11 cellular contexts compared by ENCODE assay signal in the genomic region with DNA sequence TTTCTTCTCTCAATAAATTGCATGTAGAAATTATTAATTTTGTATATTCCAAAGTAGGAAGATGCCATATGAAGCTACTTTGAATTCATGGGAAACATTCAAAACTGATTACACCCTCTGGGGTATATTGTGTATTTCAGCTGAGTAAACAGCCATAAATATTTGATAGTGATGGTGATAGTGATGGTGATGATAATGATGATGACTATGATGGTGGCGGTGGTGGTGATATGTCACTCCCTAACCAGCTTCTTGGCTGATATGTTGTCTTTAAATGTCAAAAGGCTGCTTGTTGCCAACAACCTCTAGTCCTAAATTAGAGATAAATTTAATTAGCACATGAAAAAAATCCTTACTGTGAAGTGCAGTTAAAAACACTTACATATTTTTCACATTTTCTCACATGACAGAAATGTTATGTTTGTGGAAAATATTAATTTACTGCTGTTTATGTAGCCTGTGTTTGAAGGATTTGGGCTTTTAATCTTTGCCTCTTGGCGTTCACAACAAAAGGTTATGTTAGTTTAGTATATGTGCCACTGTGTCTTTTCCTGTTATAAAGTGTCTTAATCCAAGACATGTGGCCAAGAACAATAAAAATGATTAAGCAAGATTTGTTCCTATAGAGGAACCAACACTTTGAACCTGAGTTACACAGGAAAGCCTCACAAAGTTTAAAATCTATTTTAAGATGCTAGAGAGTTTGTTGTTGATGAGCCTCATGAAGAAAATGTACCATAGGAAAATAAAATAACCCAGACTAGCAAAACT.
DNase-seq lines count a peak whose midpoint lies in the region; ATAC-seq, FAIRE-seq and TF ChIP-seq lines count a peak whose summit lies in the region.
"Had no signal": no experiment of that assay in that cellular context is flagged by ENCODE, and none has a peak within 500 bp of the region (broad histone marks: within the 10 kb centered on the region; RNA-seq: fewer than 3 reads in every experiment).

No MANE protein-coding gene starts in this region.

- WGBS in gastroesophageal sphincter (ENCODE audit: low coverage in 1 of 2), 2 donors: 35 to 43% methylated on average over 2 of the region's 2 CpGs
- 55 to 69% methylated on average over 2 of the region's 2 CpGs for WGBS in pancreas, 2 donors

- intact Hi-C loops in pancreas (cut with DNase I): no loop called here

- no peak for TF ChIP-seq EP300 in gastroesophageal sphincter (IDR thresholded peaks at IDR 0.05)

- H3K4me1 ChIP-seq in BLaER1 treated with 17β-estradiol and CSF1 and Interleukin-3, amounts not matched to agents 10 nM and 100 nM: peaks cover 11 to 31% (median 16%) of the 10 kb centered on the region in 10 experiments
- H3K4me1 ChIP-seq in gastroesophageal sphincter: peaks cover 16 to 63% (median 22%) of the 10 kb centered on the region in 3 donors
- peaks cover 0 to 23% (median 6%) of the 10 kb centered on the region in 3 donors for H3K4me1 ChIP-seq in pancreas

- no peak overlapping the region for H3K4me3 ChIP-seq in BLaER1 treated with 17β-estradiol and CSF1 and Interleukin-3, amounts not matched to agents 10 nM and 100 nM
- H3K4me3 ChIP-seq in SK-N-MC (peak overlapping the region; percentile 34), gastroesophageal sphincter (peak overlapping the region in 1 of 2 donors; percentile 31), pancreas (no peak overlapping the region), MG63 (no peak overlapping the region)

- H3K27ac ChIP-seq in BLaER1 treated with 17β-estradiol and CSF1 and Interleukin-3, amounts not matched to agents 10 nM and 100 nM: peak overlapping the region in 9 of 11 experiments; percentile 16 to 65 (median 39); a peak in 16 of 22 replicates
- H3K27ac ChIP-seq in SK-N-MC (peak overlapping the region; percentile 33; the same call in 1 of the 2 replicates), gastroesophageal sphincter (peak overlapping the region; percentile 80 to 97 (median 81)), pancreas (peak overlapping the region in 2 of 4 donors; percentile 1 to 56)

- ATAC-seq in gastroesophageal sphincter (peak; percentile 41), pancreas (no peak)

- H3K36me3 ChIP-seq in BLaER1 treated with 17β-estradiol and CSF1 and Interleukin-3, amounts not matched to agents 10 nM and 100 nM: peaks cover 6 to 62% (median 42%) of the 10 kb centered on the region in 11 experiments; a peak in 21 of 22 replicates
- no peaks in the 10 kb centered on the region; the same call in 1 of the 2 replicates for H3K36me3 ChIP-seq in SK-N-MC (ENCODE audit: insufficient read depth, low read length)
- H3K36me3 ChIP-seq in gastroesophageal sphincter: no peaks in the 10 kb centered on the region
- H3K36me3 ChIP-seq in pancreas: no peaks in the 10 kb centered on the region
- no peaks in the 10 kb centered on the region for H3K36me3 ChIP-seq in MG63

- H3K9me3 ChIP-seq in BLaER1 treated with 17β-estradiol and CSF1 and Interleukin-3, amounts not matched to agents 10 nM and 100 nM (replicated peaks in 1 of 11): peaks cover 0 to 15% (median 7%) of the 10 kb centered on the region in 11 experiments; a peak in 8 of 22 replicates
- no peaks in the 10 kb centered on the region for H3K9me3 ChIP-seq in SK-N-MC (ENCODE audit: low read depth, low read length)
- H3K9me3 ChIP-seq in gastroesophageal sphincter: no peaks in the 10 kb centered on the region
- no peaks in the 10 kb centered on the region for H3K9me3 ChIP-seq in pancreas
- no peaks in the 10 kb centered on the region for H3K9me3 ChIP-seq in MG63

- DNase-seq in SK-N-MC (ENCODE audit: low read depth, low spot score): peak; percentile 42
- DNase-seq in pancreas: no peak
- no peak for DNase-seq in DMS153 (lab: John Stamatoyannopoulos, UW)
- no peak for DNase-seq in RCC 7860 (ENCODE audit: low spot score)
- no peak for DNase-seq in HTR-8/SVneo (ENCODE audit: insufficient read length, low spot score)
- DNase-seq in MG63: no peak
- DNase-seq: DMS 273 treated with DMSO at 0.1 percent for 48 hours, NCI-H1092 treated with DMSO at 0.1 percent for 48 hours, retina had no signal

- TF ChIP-seq POLR2A in gastroesophageal sphincter (IDR thresholded peaks at IDR 0.05): no peak

- peak overlapping the region in 2 of 11 experiments; percentile 1 to 26; a peak in 1 of 22 replicates for H3K9ac ChIP-seq in BLaER1 treated with 17β-estradiol and CSF1 and Interleukin-3, amounts not matched to agents 10 nM and 100 nM
- H3K9ac ChIP-seq in SK-N-MC (ENCODE audit: insufficient read length): no peak overlapping the region

- peak overlapping the region; percentile 1 to 56 (median 38); a peak in 17 of 22 replicates for H3K4me2 ChIP-seq in BLaER1 treated with 17β-estradiol and CSF1 and Interleukin-3, amounts not matched to agents 10 nM and 100 nM

- TF ChIP-seq CTCF in gastroesophageal sphincter (IDR thresholded peaks at IDR 0.05) (no peak), pancreas (IDR thresholded peaks at IDR 0.05) (no peak)

- FAIRE-seq in pancreas (lab: Jason Lieb, UNC) (peak; percentile 43), RCC 7860 (lab: Jason Lieb, UNC) (no peak), HTR-8/SVneo (lab: Jason Lieb, UNC) (no peak)

- H3K27me3 ChIP-seq in BLaER1 treated with 17β-estradiol and CSF1 and Interleukin-3, amounts not matched to agents 10 nM and 100 nM: no peaks in the 10 kb centered on the region
- H3K27me3 ChIP-seq in gastroesophageal sphincter (no peaks in the 10 kb centered on the region), pancreas (no peaks in the 10 kb centered on the region), MG63 (no peaks in the 10 kb centered on the region)

- H4K20me1 ChIP-seq in BLaER1 treated with 17β-estradiol and CSF1 and Interleukin-3, amounts not matched to agents 10 nM and 100 nM: peaks cover 0 to 46% (median 0%) of the 10 kb centered on the region in 11 experiments; a peak in 4 of 22 replicates
